Comparison of ENCODE assay signal across 17 cellular contexts in genomic region chr13:75717525-75717924, GRCh38.
DNase-seq lines count a peak whose midpoint lies in the region; ATAC-seq, FAIRE-seq and TF ChIP-seq lines count a peak whose summit lies in the region.
"Had no signal": no experiment of that assay in that cellular context is flagged by ENCODE, and none has a peak within 500 bp of the region (broad histone marks: within the 10 kb centered on the region; RNA-seq: fewer than 3 reads in every experiment).

No MANE protein-coding gene starts in this region.

- DNase-seq in right lobe of liver: no peak
- DNase-seq in HepG2 (ENCODE audit: low spot score): no peak
- DNase-seq in astrocyte (ENCODE audit: low read depth): no peak
- no peak for DNase-seq in keratinocyte (ENCODE audit: low read depth, low spot score)
- DNase-seq in NCI-H1694 (lab: John Stamatoyannopoulos, UW): no peak
- no peak for DNase-seq in AG08395 (ENCODE audit: low spot score)
- no peak for DNase-seq in adrenal gland
- DNase-seq: CD4-positive, alpha-beta memory T cell; DMS79 treated with DMSO at 0.1 percent for 48 hours; GDM1; NCI-H1048; NCI-H146; NCI-H748 treated with DMSO at 0.1 percent for 48 hours; SHP77 had no signal

- BruUV-seq in HepG2 (replicated peaks; lab: Mats Ljungman, UMichigan): no TSS peak

- H3K27me3 ChIP-seq in right lobe of liver (no peaks in the 10 kb centered on the region), HepG2 (ENCODE audit: control insufficient read depth in 1 of 2, insufficient read depth in 2 of 2, low read length in 2 of 2) (no peaks in the 10 kb centered on the region; a peak in 1 of 5 replicates), astrocyte (ENCODE audit: insufficient read depth, low read length) (no peaks in the 10 kb centered on the region), keratinocyte (ENCODE audit: control insufficient read depth, extremely low read depth, insufficient read depth, low read length) (no peaks in the 10 kb centered on the region), adrenal gland (no peaks in the 10 kb centered on the region)

- TF ChIP-seq POLR2A in right lobe of liver (IDR thresholded peaks at IDR 0.05): no peak
- TF ChIP-seq POLR2A in HepG2 (IDR thresholded peaks at IDR 0.05; ENCODE audit: insufficient read depth in 1 of 2, low read depth in 2 of 2, low read length in 2 of 2): no peak
- no peak for TF ChIP-seq POLR2A in adrenal gland (IDR thresholded peaks at IDR 0.05)

- peaks cover 15% of the 10 kb centered on the region for H3K36me3 Mint-ChIP-seq in astrocyte (ENCODE audit: low read depth, unreplicated experiment)

- no peaks in the 10 kb centered on the region for H3K79me2 ChIP-seq in HepG2 (ENCODE audit: insufficient read depth, low read length)
- peaks cover 80% of the 10 kb centered on the region for H3K79me2 ChIP-seq in astrocyte (ENCODE audit: insufficient read depth, low read length)
- no peaks in the 10 kb centered on the region for H3K79me2 ChIP-seq in keratinocyte (ENCODE audit: control insufficient read depth, insufficient read depth, low read length)

- dilution Hi-C loops in keratinocyte (cut with MboI; ENCODE audit: extremely low pct_ligation_motif_present, low sequenced_read_pairs): no loop called here

- H3K4me1 ChIP-seq in right lobe of liver: no peaks in the 10 kb centered on the region
- H3K4me1 ChIP-seq in HepG2 (ENCODE audit: insufficient read depth, low read length): no peaks in the 10 kb centered on the region
- H3K4me1 ChIP-seq in astrocyte (ENCODE audit: insufficient read depth, low read length): peaks cover 9% of the 10 kb centered on the region
- H3K4me1 ChIP-seq in keratinocyte (ENCODE audit: control insufficient read depth, extremely low read depth, insufficient read depth, low read length): peaks cover 10% of the 10 kb centered on the region
- no peaks in the 10 kb centered on the region for H3K4me1 ChIP-seq in adrenal gland (replicated peaks in 1 of 2)

- H3K27ac Mint-ChIP-seq in astrocyte (ENCODE audit: unreplicated experiment): no peak overlapping the region
- H3K27ac Mint-ChIP-seq: CD4-positive, alpha-beta memory T cell had no signal

- POLR2A ChIA-PET in HepG2 (lab: Yijun Ruan, JAX): no interaction called here

- H3K36me3 ChIP-seq in right lobe of liver (no peaks in the 10 kb centered on the region), HepG2 (replicated peaks in 1 of 2; ENCODE audit: control insufficient read depth in 1 of 2, insufficient read depth in 2 of 2, low read length in 2 of 2) (no peaks in the 10 kb centered on the region), astrocyte (ENCODE audit: insufficient read depth, low read length) (peaks cover 14% of the 10 kb centered on the region), keratinocyte (ENCODE audit: control insufficient read depth in 2 of 2, extremely low read depth in 1 of 2, insufficient read depth in 2 of 2, low read length in 2 of 2) (no peaks in the 10 kb centered on the region), adrenal gland (replicated peaks in 1 of 2) (no peaks in the 10 kb centered on the region)

- H3K9me1 ChIP-seq in keratinocyte (ENCODE audit: control insufficient read depth, extremely low read depth, insufficient read depth, low read length): no peaks in the 10 kb centered on the region

- ATAC-seq in right lobe of liver (peak in 3 of 4 donors; percentile 26 to 54 (median 30)), HepG2 (no peak), GM19455 (IDR thresholded peaks at IDR 0.05; ENCODE audit: unreplicated experiment) (no peak)
- ATAC-seq: K562 had no signal

- TF ChIP-seq EP300 in HepG2 (IDR thresholded peaks at IDR 0.05; ENCODE audit: low read depth in 2 of 2, low read length in 2 of 2): no peak
- TF ChIP-seq EP300 in HepG2 (CRISPR knock-in tag; IDR thresholded peaks at IDR 0.05; ENCODE audit: borderline replicate concordance): no peak

- H4K20me1 ChIP-seq in HepG2 (ENCODE audit: insufficient read depth, low read length) (no peaks in the 10 kb centered on the region), astrocyte (ENCODE audit: insufficient read depth, low read length) (peaks cover 27% of the 10 kb centered on the region), keratinocyte (ENCODE audit: control insufficient read depth, extremely low read depth, insufficient read depth, low read length) (no peaks in the 10 kb centered on the region)

- intact Hi-C loops in right lobe of liver (cut with DNase I) (no loop called here), HepG2 (cut with micrococcal nuclease; ENCODE audit: unreplicated experiment) (no loop called here), adrenal gland (cut with DNase I) (no loop called here)

- no peak for TF ChIP-seq RAD21 in HepG2 (CRISPR knock-in tag; IDR thresholded peaks at IDR 0.05)

- no peak for FAIRE-seq in HepG2 (lab: Jason Lieb, UNC)
- no peak for FAIRE-seq in astrocyte (lab: Jason Lieb, UNC)
- no peak for FAIRE-seq in keratinocyte (lab: Jason Lieb, UNC)
- FAIRE-seq: D721Med, K562 had no signal

- H3K4me1 Mint-ChIP-seq in astrocyte (ENCODE audit: low read depth, unreplicated experiment): peaks cover 3% of the 10 kb centered on the region

- no peak overlapping the region for H3K9ac ChIP-seq in HepG2 (ENCODE audit: insufficient read depth, low read depth, low read length)
- no peak overlapping the region for H3K9ac ChIP-seq in astrocyte (ENCODE audit: low read length)
- H3K9ac ChIP-seq in keratinocyte (ENCODE audit: control insufficient read depth, extremely low read depth, insufficient read depth, low read length): no peak overlapping the region

- H3K9me3 ChIP-seq in right lobe of liver (peaks cover 0 to 4% (median 0%) of the 10 kb centered on the region in 4 donors), HepG2 (ENCODE audit: low read length) (no peaks in the 10 kb centered on the region), astrocyte (ENCODE audit: insufficient read depth, low read depth, low read length) (no peaks in the 10 kb centered on the region), keratinocyte (ENCODE audit: control insufficient read depth, low read depth, low read length) (no peaks in the 10 kb centered on the region), adrenal gland (replicated peaks in 1 of 3) (no peaks in the 10 kb centered on the region)

- H3K4me3 ChIP-seq in right lobe of liver (no peak overlapping the region), HepG2 (replicated peaks in 1 of 3; ENCODE audit: insufficient read depth in 1 of 3, low read depth in 2 of 3, low read length in 3 of 3) (no peak overlapping the region), astrocyte (ENCODE audit: insufficient read depth, low read depth, low read length) (no peak overlapping the region), keratinocyte (ENCODE audit: control insufficient read depth in 2 of 3, extremely low read depth in 1 of 3, insufficient read depth in 2 of 3, low read depth in 1 of 3, low read length in 3 of 3) (no peak overlapping the region), adrenal gland (no peak overlapping the region)
- H3K4me3 ChIP-seq: K562 had no signal

- H3K27me3 Mint-ChIP-seq in astrocyte (ENCODE audit: low read depth, unreplicated experiment): no peaks in the 10 kb centered on the region
- H3K27me3 Mint-ChIP-seq: CD4-positive, alpha-beta memory T cell had no signal

- H3K4me3 Mint-ChIP-seq in astrocyte (ENCODE audit: unreplicated experiment): no peak overlapping the region
- H3K4me3 Mint-ChIP-seq: CD4-positive, alpha-beta memory T cell had no signal

- TF ChIP-seq CTCF in right lobe of liver (IDR thresholded peaks at IDR 0.05) (no peak), HepG2 (CRISPR knock-in tag; IDR thresholded peaks at IDR 0.05) (no peak), astrocyte (IDR thresholded peaks at IDR 0.05; ENCODE audit: insufficient read depth, low read depth, low read length) (no peak), keratinocyte (optimal IDR thresholded peaks at IDR 0.05 in 1 of 3, IDR thresholded peaks at IDR 0.05 in 1 of 3, conservative IDR thresholded peaks at IDR 0.05 in 1 of 3; ENCODE audit: extremely low read depth in 1 of 3, insufficient read depth in 2 of 3, low read length in 3 of 3) (no peak), adrenal gland (IDR thresholded peaks at IDR 0.05) (no peak)

- WGBS in right lobe of liver (ENCODE audit: insufficient coverage, low coverage, low lambda C conversion rate, missing lambda C conversion rate): 51% methylated on average over 2 of the region's 2 CpGs
- whole genome bisulfite sequencing in HepG2 (ENCODE audit: low lambda C conversion rate): 91% methylated on average over 2 of the region's 2 CpGs
- 81 to 90% (median 90%) methylated on average over 2 of the region's 2 CpGs for WGBS in adrenal gland, 4 donors

- H2AFZ ChIP-seq in HepG2 (ENCODE audit: low read length) (no peak overlapping the region), astrocyte (ENCODE audit: low read depth, low read length) (no peak overlapping the region), keratinocyte (ENCODE audit: control insufficient read depth, low read length) (no peak overlapping the region)

- peaks cover 3% of the 10 kb centered on the region for H3K9me3 Mint-ChIP-seq in astrocyte (ENCODE audit: unreplicated experiment)

- in situ Hi-C loops in HepG2 (cut with HindIII; ENCODE audit: extremely low pct_ligation_motif_present, low pct_unique_long_range_greater_than_20kb): no loop called here

- H3K27ac ChIP-seq in right lobe of liver: no peak overlapping the region
- H3K27ac ChIP-seq in HepG2 (ENCODE audit: extremely low read length, insufficient read depth, low read length): no peak overlapping the region
- peak overlapping the region; percentile 58 for H3K27ac ChIP-seq in astrocyte (ENCODE audit: low read depth, low read length)
- H3K27ac ChIP-seq in keratinocyte (ENCODE audit: control insufficient read depth, insufficient read depth, low read length): peak overlapping the region; percentile 53
- no peak overlapping the region for H3K27ac ChIP-seq in adrenal gland

- H3K4me2 ChIP-seq in HepG2 (ENCODE audit: low read depth, low read length) (no peak overlapping the region), astrocyte (ENCODE audit: low read length) (no peak overlapping the region), keratinocyte (ENCODE audit: control insufficient read depth, extremely low read depth, insufficient read depth, low read depth, low read length) (no peak overlapping the region)

- CTCF ChIA-PET in HepG2 (lab: Yijun Ruan, JAX; ENCODE audit: low intra/inter-chr PET ratio, low total read pairs): no interaction called here

TF ChIP-seq in HepG2, 621 proteins besides CTCF, POLR2A, EP300 and RAD21:
- TF ChIP-seq PHF8 (CRISPR knock-in tag; IDR thresholded peaks at IDR 0.05): no peak
- no peak for TF ChIP-seq HES4 (CRISPR knock-in tag; IDR thresholded peaks at IDR 0.05; ENCODE audit: borderline replicate concordance)
- TF ChIP-seq TSC22D2 (CRISPR knock-in tag; IDR thresholded peaks at IDR 0.05; ENCODE audit: borderline replicate concordance): no peak
- TF ChIP-seq SP2 (CRISPR knock-in tag; IDR thresholded peaks at IDR 0.05): no peak
- no peak for TF ChIP-seq KLF6 (CRISPR knock-in tag; IDR thresholded peaks at IDR 0.05)

Comparison
In these comparisons a context has a peak if more than half of its experiments do, and no peak if none do; other contexts are left out.
1. ATAC-seq: peak in right lobe of liver (3 of 4); none in HepG2 (single experiment) and GM19455 (single experiment).
2. H3K27ac ChIP-seq: peak in astrocyte (single experiment) and keratinocyte (single experiment); none in right lobe of liver (0 of 3), HepG2 (single experiment) and adrenal gland (0 of 5).